In the genomic region with DNA sequence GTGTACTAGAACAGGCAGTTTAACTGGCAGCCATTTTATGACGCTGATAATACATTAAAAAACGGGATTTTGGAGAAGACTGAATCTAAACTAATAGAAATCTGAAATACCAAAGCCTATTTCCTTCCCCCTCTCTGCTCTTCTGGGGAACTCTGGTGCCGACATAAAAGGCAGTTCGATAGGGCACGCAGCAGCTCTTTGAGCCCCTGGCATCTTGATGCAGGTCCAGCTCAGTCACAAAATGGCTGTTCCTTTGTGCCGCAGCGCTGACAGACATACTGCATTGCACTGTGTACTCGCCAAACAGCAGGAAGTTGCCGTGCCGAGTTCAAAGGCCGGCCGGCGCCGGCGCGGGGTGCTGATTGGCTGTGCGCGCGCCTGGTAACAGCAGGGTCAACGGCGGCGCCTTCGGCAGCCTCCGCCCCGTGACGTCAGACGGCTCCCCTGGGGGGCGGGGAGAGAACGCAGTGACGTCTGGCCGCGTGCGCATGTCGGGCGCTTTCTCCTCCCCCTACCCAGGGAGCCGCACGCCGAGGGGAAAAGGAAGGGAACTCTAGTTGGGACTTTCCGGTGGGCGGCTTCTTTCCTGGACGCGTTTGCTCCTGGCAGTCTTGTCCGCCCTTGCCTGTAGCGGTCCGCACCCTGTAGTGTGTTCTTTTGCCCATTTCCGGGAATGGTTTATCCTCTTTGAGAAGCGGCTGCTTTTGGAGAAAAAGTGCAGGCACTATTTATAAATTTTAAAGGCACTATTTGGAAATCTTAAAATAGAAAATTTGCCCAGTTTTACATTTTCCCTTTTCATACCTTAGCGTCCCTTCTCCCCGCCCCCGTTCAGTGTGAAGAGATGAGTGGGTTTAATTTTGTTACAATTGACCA, we compare ENCODE assay signal across 1 cellular context.
TF ChIP-seq lines count a peak whose summit lies in the region.

No MANE protein-coding gene starts in this region.

TF ChIP-seq in HepG2, 621 proteins besides CTCF, POLR2A, EP300 and RAD21 (continued from another document and continues in another):
- TF ChIP-seq SETDB1 (CRISPR knock-in tag; IDR thresholded peaks at IDR 0.05; ENCODE audit: borderline replicate concordance) (no peak), ZNF75D (CRISPR knock-in tag; IDR thresholded peaks at IDR 0.05; ENCODE audit: borderline replicate concordance) (no peak), DR1 (CRISPR knock-in tag; IDR thresholded peaks at IDR 0.05) (peak; percentile 74), CERS6 (CRISPR knock-in tag; IDR thresholded peaks at IDR 0.05) (no peak), MZF1 (CRISPR knock-in tag; IDR thresholded peaks at IDR 0.05; ENCODE audit: borderline replicate concordance) (no peak), GABPB1 (CRISPR knock-in tag; IDR thresholded peaks at IDR 0.05) (peak; percentile 94), AHR (CRISPR knock-in tag; IDR thresholded peaks at IDR 0.05) (peak; percentile 74; the same call in 1 of the 2 replicates), NR0B2 (CRISPR knock-in tag; IDR thresholded peaks at IDR 0.05) (no peak), MTF2 (CRISPR knock-in tag; IDR thresholded peaks at IDR 0.05; ENCODE audit: borderline replicate concordance) (no peak), SALL2 (CRISPR knock-in tag; IDR thresholded peaks at IDR 0.05) (peak; percentile 82), ZNF180 (CRISPR knock-in tag; IDR thresholded peaks at IDR 0.05; ENCODE audit: borderline replicate concordance, low read depth) (0 out of 2 replicates have a peak, but pooled peaks have one; percentile 17), NFATC3 (CRISPR knock-in tag; IDR thresholded peaks at IDR 0.05) (no peak), ZNF160 (CRISPR knock-in tag; IDR thresholded peaks at IDR 0.05) (peak; percentile 73; the same call in 1 of the 2 replicates), ZC3H13 (CRISPR knock-in tag; IDR thresholded peaks at IDR 0.05) (peak; percentile 83), RFX5 (IDR thresholded peaks at IDR 0.05; ENCODE audit: low read depth, low read length) (peak; percentile 99), ZNF570 (CRISPR knock-in tag; IDR thresholded peaks at IDR 0.05; ENCODE audit: borderline replicate concordance) (no peak), ZNF792 (CRISPR knock-in tag; IDR thresholded peaks at IDR 0.05) (peak; percentile 76), CREB1 (IDR thresholded peaks at IDR 0.05) (peak; percentile 100), CREB1 (CRISPR knock-in tag; IDR thresholded peaks at IDR 0.05) (peak; percentile 97), ZUFSP (CRISPR knock-in tag; IDR thresholded peaks at IDR 0.05; ENCODE audit: borderline replicate concordance) (no peak), PRDM15 (CRISPR knock-in tag; IDR thresholded peaks at IDR 0.05) (no peak; the same call in 1 of the 2 replicates), STAT5B (CRISPR knock-in tag; IDR thresholded peaks at IDR 0.05) (no peak), FOSL2 (CRISPR knock-in tag; IDR thresholded peaks at IDR 0.05) (peak; percentile 67), ZNF138 (CRISPR knock-in tag; IDR thresholded peaks at IDR 0.05; ENCODE audit: low read depth) (no peak), SSRP1 (CRISPR knock-in tag; IDR thresholded peaks at IDR 0.05) (peak; percentile 77; the same call in 1 of the 2 replicates), PPARG (CRISPR knock-in tag; conservative IDR thresholded peaks at IDR 0.05) (no peak; the same call in 1 of the 2 replicates), CEBPB (IDR thresholded peaks at IDR 0.05; ENCODE audit: borderline replicate concordance, low read depth, low read length) (peak; percentile 22; the same call in 1 of the 2 replicates), CAMTA2 (CRISPR knock-in tag; IDR thresholded peaks at IDR 0.05; ENCODE audit: borderline replicate concordance) (0 out of 2 replicates have a peak, but pooled peaks have one; percentile 27), FIP1L1 (IDR thresholded peaks at IDR 0.05; ENCODE audit: borderline replicate concordance, insufficient read depth, low read depth, low read length) (peak; percentile 83; the same call in 1 of the 2 replicates)
- TF ChIP-seq, protein P1, sequence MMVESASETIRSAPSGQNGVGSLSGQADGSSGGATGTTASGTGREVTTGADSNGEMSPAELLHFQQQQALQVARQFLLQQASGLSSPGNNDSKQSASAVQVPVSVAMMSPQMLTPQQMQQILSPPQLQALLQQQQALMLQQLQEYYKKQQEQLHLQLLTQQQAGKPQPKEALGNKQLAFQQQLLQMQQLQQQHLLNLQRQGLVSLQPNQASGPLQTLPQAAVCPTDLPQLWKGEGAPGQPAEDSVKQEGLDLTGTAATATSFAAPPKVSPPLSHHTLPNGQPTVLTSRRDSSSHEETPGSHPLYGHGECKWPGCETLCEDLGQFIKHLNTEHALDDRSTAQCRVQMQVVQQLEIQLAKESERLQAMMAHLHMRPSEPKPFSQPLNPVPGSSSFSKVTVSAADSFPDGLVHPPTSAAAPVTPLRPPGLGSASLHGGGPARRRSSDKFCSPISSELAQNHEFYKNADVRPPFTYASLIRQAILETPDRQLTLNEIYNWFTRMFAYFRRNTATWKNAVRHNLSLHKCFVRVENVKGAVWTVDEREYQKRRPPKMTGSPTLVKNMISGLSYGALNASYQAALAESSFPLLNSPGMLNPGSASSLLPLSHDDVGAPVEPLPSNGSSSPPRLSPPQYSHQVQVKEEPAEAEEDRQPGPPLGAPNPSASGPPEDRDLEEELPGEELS (CRISPR knock-in tag; IDR thresholded peaks at IDR 0.05), result peak; percentile 80
- TF ChIP-seq, protein P2, sequence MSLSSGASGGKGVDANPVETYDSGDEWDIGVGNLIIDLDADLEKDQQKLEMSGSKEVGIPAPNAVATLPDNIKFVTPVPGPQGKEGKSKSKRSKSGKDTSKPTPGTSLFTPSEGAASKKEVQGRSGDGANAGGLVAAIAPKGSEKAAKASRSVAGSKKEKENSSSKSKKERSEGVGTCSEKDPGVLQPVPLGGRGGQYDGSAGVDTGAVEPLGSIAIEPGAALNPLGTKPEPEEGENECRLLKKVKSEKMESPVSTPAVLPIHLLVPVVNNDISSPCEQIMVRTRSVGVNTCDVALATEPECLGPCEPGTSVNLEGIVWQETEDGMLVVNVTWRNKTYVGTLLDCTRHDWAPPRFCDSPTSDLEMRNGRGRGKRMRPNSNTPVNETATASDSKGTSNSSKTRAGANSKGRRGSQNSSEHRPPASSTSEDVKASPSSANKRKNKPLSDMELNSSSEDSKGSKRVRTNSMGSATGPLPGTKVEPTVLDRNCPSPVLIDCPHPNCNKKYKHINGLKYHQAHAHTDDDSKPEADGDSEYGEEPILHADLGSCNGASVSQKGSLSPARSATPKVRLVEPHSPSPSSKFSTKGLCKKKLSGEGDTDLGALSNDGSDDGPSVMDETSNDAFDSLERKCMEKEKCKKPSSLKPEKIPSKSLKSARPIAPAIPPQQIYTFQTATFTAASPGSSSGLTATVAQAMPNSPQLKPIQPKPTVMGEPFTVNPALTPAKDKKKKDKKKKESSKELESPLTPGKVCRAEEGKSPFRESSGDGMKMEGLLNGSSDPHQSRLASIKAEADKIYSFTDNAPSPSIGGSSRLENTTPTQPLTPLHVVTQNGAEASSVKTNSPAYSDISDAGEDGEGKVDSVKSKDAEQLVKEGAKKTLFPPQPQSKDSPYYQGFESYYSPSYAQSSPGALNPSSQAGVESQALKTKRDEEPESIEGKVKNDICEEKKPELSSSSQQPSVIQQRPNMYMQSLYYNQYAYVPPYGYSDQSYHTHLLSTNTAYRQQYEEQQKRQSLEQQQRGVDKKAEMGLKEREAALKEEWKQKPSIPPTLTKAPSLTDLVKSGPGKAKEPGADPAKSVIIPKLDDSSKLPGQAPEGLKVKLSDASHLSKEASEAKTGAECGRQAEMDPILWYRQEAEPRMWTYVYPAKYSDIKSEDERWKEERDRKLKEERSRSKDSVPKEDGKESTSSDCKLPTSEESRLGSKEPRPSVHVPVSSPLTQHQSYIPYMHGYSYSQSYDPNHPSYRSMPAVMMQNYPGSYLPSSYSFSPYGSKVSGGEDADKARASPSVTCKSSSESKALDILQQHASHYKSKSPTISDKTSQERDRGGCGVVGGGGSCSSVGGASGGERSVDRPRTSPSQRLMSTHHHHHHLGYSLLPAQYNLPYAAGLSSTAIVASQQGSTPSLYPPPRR (CRISPR knock-in tag; IDR thresholded peaks at IDR 0.05; ENCODE audit: borderline replicate concordance), result peak; percentile 82
- TF ChIP-seq, protein P3, sequence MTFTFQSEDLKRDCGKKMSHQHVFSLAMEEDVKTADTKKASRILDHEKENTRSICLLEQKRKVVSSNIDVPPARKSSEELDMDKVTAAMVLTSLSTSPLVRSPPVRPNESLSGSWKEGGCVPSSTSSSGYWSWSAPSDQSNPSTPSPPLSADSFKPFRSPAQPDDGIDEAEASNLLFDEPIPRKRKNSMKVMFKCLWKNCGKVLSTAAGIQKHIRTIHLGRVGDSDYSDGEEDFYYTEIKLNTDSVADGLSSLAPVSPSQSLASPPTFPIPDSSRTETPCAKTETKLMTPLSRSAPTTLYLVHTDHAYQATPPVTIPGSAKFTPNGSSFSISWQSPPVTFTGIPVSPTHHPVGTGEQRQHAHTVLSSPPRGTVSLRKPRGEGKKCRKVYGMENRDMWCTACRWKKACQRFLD (CRISPR knock-in tag; IDR thresholded peaks at IDR 0.05; ENCODE audit: borderline replicate concordance), result no peak
- TF ChIP-seq, protein P4, sequence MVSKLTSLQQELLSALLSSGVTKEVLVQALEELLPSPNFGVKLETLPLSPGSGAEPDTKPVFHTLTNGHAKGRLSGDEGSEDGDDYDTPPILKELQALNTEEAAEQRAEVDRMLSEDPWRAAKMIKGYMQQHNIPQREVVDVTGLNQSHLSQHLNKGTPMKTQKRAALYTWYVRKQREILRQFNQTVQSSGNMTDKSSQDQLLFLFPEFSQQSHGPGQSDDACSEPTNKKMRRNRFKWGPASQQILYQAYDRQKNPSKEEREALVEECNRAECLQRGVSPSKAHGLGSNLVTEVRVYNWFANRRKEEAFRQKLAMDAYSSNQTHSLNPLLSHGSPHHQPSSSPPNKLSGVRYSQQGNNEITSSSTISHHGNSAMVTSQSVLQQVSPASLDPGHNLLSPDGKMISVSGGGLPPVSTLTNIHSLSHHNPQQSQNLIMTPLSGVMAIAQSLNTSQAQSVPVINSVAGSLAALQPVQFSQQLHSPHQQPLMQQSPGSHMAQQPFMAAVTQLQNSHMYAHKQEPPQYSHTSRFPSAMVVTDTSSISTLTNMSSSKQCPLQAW (CRISPR knock-in tag; IDR thresholded peaks at IDR 0.05), result peak; percentile 94
- TF ChIP-seq, protein P5, sequence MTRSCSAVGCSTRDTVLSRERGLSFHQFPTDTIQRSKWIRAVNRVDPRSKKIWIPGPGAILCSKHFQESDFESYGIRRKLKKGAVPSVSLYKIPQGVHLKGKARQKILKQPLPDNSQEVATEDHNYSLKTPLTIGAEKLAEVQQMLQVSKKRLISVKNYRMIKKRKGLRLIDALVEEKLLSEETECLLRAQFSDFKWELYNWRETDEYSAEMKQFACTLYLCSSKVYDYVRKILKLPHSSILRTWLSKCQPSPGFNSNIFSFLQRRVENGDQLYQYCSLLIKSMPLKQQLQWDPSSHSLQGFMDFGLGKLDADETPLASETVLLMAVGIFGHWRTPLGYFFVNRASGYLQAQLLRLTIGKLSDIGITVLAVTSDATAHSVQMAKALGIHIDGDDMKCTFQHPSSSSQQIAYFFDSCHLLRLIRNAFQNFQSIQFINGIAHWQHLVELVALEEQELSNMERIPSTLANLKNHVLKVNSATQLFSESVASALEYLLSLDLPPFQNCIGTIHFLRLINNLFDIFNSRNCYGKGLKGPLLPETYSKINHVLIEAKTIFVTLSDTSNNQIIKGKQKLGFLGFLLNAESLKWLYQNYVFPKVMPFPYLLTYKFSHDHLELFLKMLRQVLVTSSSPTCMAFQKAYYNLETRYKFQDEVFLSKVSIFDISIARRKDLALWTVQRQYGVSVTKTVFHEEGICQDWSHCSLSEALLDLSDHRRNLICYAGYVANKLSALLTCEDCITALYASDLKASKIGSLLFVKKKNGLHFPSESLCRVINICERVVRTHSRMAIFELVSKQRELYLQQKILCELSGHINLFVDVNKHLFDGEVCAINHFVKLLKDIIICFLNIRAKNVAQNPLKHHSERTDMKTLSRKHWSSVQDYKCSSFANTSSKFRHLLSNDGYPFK (CRISPR knock-in tag; IDR thresholded peaks at IDR 0.05; ENCODE audit: borderline replicate concordance), result peak; percentile 97
